ENCODE assay signal across 8 cellular contexts in the genomic region with DNA sequence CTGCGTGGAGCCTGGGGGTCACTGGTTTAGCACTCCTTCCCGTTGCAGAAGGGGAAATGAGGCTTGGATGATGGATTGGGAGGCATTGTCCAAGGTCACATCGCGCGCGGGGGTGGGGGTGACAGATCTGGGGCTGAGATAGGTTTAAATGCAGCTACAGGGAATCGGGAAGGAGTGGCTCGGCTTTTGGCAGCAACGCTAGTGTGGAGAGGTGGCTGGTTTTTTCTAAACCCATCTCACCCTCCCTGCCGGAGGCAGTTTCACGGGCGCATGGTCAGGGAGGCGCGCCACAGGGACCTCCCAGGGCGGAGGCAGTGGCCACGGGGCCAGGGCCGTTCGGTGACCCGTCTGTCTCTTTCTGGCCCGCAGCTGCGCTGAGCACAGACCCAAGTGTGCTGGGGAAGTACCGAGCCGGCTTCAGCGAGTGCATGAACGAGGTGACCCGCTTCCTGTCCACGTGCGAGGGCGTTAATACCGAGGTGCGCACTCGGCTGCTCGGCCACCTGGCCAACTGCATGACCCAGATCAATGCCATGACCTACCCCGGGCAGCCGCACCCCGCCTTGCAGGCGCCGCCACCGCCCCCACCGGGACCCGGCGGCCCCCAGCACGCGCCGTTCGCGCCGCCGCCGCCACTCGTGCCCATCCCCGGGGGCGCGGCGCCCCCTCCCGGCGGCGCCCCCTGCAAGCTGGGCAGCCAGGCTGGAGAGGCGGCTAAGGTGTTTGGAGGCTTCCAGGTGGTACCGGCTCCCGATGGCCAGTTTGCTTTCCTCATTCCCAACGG. TPM values are rescaled to one million over a fixed set of nuclear protein-coding genes. Genes with fewer than 3 reads are reported as not detected.
DNase-seq lines count a peak whose midpoint lies in the region; ATAC-seq and TF ChIP-seq lines count a peak whose summit lies in the region.

No MANE protein-coding gene starts in this region.

- H3K79me2 ChIP-seq in HCT116 (ENCODE audit: insufficient read depth, low read length): peaks cover 14% of the 10 kb centered on the region; the same call in 1 of the 2 replicates

- H3K4me1 ChIP-seq in HCT116 (ENCODE audit: control insufficient read depth in 1 of 2, insufficient read depth in 2 of 2, low read length in 2 of 2): peaks cover 60 to 91% of the 10 kb centered on the region in 2 experiments
- peaks cover 38 to 51% of the 10 kb centered on the region in 2 donors for H3K4me1 ChIP-seq in duodenal mucosa (ENCODE audit: control insufficient read depth in 1 of 2, insufficient read depth in 2 of 2, low read length in 2 of 2)

- H3K4me3 ChIP-seq in HCT116 (replicated peaks in 1 of 2; ENCODE audit: low read depth in 1 of 2, low read length in 2 of 2) (peak overlapping the region; percentile 70 to 74), duodenal mucosa (ENCODE audit: low read depth in 1 of 2, low read length in 2 of 2) (peak overlapping the region; percentile 89 to 94)

- CTCF ChIA-PET in HCT116 (lab: Charles Lee): interaction anchor here (2.0 to 6.4 kb wide), 3 partner anchors 178 to 356 kb away, joined by 6 to 46 read pairs (median 16); no protein-coding TSS in a partner anchor

- H3K4me2 ChIP-seq in HCT116 (ENCODE audit: low read length): peak overlapping the region; percentile 98

- H4K20me1 ChIP-seq in HCT116 (ENCODE audit: insufficient read depth): no peaks in the 10 kb centered on the region

- POLR2A ChIA-PET in HCT116 (lab: Charles Lee): no interaction called here

- peaks cover 62% of the 10 kb centered on the region for H3K27me3 Mint-ChIP-seq in stimulated activated naive CD8-positive, alpha-beta T cell treated with anti-CD3 and anti-CD28 coated beads, Interleukin-15, Interleukin-2, amounts not matched to agents 100 ng/mL and 50 ng/mL, for 24 hours

- H3K4me3 Mint-ChIP-seq in stimulated activated naive CD8-positive, alpha-beta T cell treated with anti-CD3 and anti-CD28 coated beads, Interleukin-15, Interleukin-2, amounts not matched to agents 100 ng/mL and 50 ng/mL, for 24 hours: peak overlapping the region; percentile 77

- H3K9me3 Mint-ChIP-seq in stimulated activated naive CD8-positive, alpha-beta T cell treated with anti-CD3 and anti-CD28 coated beads, Interleukin-15, Interleukin-2, amounts not matched to agents 100 ng/mL and 50 ng/mL, for 24 hours: no peaks in the 10 kb centered on the region

- H3K9ac ChIP-seq in HCT116 (ENCODE audit: low read length) (peak overlapping the region; percentile 91), duodenal mucosa (ENCODE audit: low read depth in 1 of 2, low read length in 2 of 2) (peak overlapping the region; percentile 87 to 96)

- no peaks in the 10 kb centered on the region for H3K36me3 Mint-ChIP-seq in stimulated activated naive CD8-positive, alpha-beta T cell treated with anti-CD3 and anti-CD28 coated beads, Interleukin-15, Interleukin-2, amounts not matched to agents 100 ng/mL and 50 ng/mL, for 24 hours (ENCODE audit: low read depth)

- H3K27me3 ChIP-seq in HCT116 (ENCODE audit: insufficient read depth, low read length) (no peaks in the 10 kb centered on the region), duodenal mucosa (ENCODE audit: control insufficient read depth in 1 of 2, insufficient read depth in 2 of 2, low read length in 2 of 2) (peaks cover 0 to 3% of the 10 kb centered on the region in 2 donors)

- H3K27ac Mint-ChIP-seq in stimulated activated naive CD8-positive, alpha-beta T cell treated with anti-CD3 and anti-CD28 coated beads, Interleukin-15, Interleukin-2, amounts not matched to agents 100 ng/mL and 50 ng/mL, for 24 hours: peak overlapping the region; percentile 23

- no peaks in the 10 kb centered on the region for H3K36me3 ChIP-seq in HCT116 (ENCODE audit: control insufficient read depth in 1 of 2, insufficient read depth in 2 of 2, low read length in 2 of 2)
- H3K36me3 ChIP-seq in duodenal mucosa (ENCODE audit: control insufficient read depth in 1 of 2, insufficient read depth in 2 of 2, low read length in 2 of 2): peaks cover 0 to 8% of the 10 kb centered on the region in 2 donors

- no peak for TF ChIP-seq POLR2A in HCT116 (IDR thresholded peaks at IDR 0.05; ENCODE audit: borderline replicate concordance, extremely low read depth, insufficient read depth, insufficient read length)

- peaks cover 66% of the 10 kb centered on the region for H3K4me1 Mint-ChIP-seq in stimulated activated naive CD8-positive, alpha-beta T cell treated with anti-CD3 and anti-CD28 coated beads, Interleukin-15, Interleukin-2, amounts not matched to agents 100 ng/mL and 50 ng/mL, for 24 hours (ENCODE audit: low read depth)

- ATAC-seq in HCT116: peak; percentile 5

- TF ChIP-seq CTCF in HCT116 (IDR thresholded peaks at IDR 0.05 in 2 of 3, conservative IDR thresholded peaks at IDR 0.05 in 1 of 3; ENCODE audit: borderline replicate concordance in 1 of 3, insufficient read depth in 1 of 3, low read depth in 2 of 3, low read length in 2 of 3): peak in 2 of 3 experiments; percentile 32 to 42; a peak in 3 of 6 replicates

- RAD21 ChIA-PET in HCT116 (lab: Charles Lee; ENCODE audit: low non-redundant PET in 1 of 2, low total read pairs in 2 of 2, uncharacterized antibody in 2 of 2, unreplicated experiment in 2 of 2): interaction anchor here (0.6 to 2.3 kb wide), 6 partner anchors 25 to 357 kb away, joined by 3 to 9 read pairs (median 4); no protein-coding TSS in a partner anchor

- no peak overlapping the region for H2AFZ ChIP-seq in HCT116 (ENCODE audit: low read depth, low read length, poor library complexity, severe bottlenecking)

- DNase-seq in NCI-H1436 (lab: John Stamatoyannopoulos, UW) (peak; percentile 34), NCI-H1436 treated with DMSO at 0.1 percent for 48 hours (lab: John Stamatoyannopoulos, UW) (no peak), HCT116 (ENCODE audit: low read depth, low spot score) (no peak), NCI-H1092 treated with DMSO at 0.1 percent for 48 hours (lab: John Stamatoyannopoulos, UW) (peak; percentile 83), lung microvascular endothelial cell (ENCODE audit: low read depth in 2 of 2) (peak; percentile 84 to 85)
- DNase-seq in activated CD4-positive, CD25-positive, alpha-beta regulatory T cell treated with anti-CD3 and anti-CD28 coated beads, Interleukin-2, amount 50 U/mL, for 72 hours: peak; percentile 65

- H3K9me3 ChIP-seq in HCT116 (ENCODE audit: control insufficient read depth in 1 of 2, insufficient read depth in 1 of 2, low read depth in 1 of 2, low read length in 2 of 2): no peaks in the 10 kb centered on the region
- H3K9me3 ChIP-seq in duodenal mucosa (ENCODE audit: control insufficient read depth in 1 of 2, low read length in 2 of 2): no peaks in the 10 kb centered on the region

- H3K27ac ChIP-seq in HCT116 (ENCODE audit: low read depth, low read length): peak overlapping the region; percentile 54
- H3K27ac ChIP-seq in duodenal mucosa (ENCODE audit: low read depth, low read length): peak overlapping the region; percentile 86

- TF ChIP-seq RAD21 in HCT116 (IDR thresholded peaks at IDR 0.05; ENCODE audit: low read depth): no peak

- BruUV-seq in HCT116 (replicated peaks; lab: Mats Ljungman, UMichigan): no TSS peak

- intact Hi-C loops in HCT116 (cut with micrococcal nuclease): loop anchor here (1.0 to 10.0 kb wide), 7 partner anchors 65 to 533 kb away; no protein-coding TSS in a partner anchor

- no peaks in the 10 kb centered on the region for H3K9me2 ChIP-seq in HCT116 (ENCODE audit: insufficient read depth)

TF ChIP-seq in HCT116, 20 proteins besides CTCF, POLR2A, EP300 and RAD21 (continues in another document):
- TF ChIP-seq SIN3A (IDR thresholded peaks at IDR 0.05; ENCODE audit: low read depth) (no peak), ZNF274 (IDR thresholded peaks at IDR 0.05; ENCODE audit: low read depth, low read length) (no peak), FOSL1 (IDR thresholded peaks at IDR 0.05; ENCODE audit: low read depth) (no peak), SP1 (IDR thresholded peaks at IDR 0.05; ENCODE audit: low read depth) (no peak), ZFX (IDR thresholded peaks at IDR 0.05) (peak; percentile 31; the same call in 1 of the 2 replicates), CBX3 (IDR thresholded peaks at IDR 0.05; ENCODE audit: low read depth) (no peak), TCF7L2 (IDR thresholded peaks at IDR 0.05; ENCODE audit: borderline replicate concordance, extremely low read depth, insufficient read depth, insufficient read length) (peak; percentile 54), EGR1 (IDR thresholded peaks at IDR 0.05; ENCODE audit: low read depth) (no peak), YY1 (IDR thresholded peaks at IDR 0.05; ENCODE audit: extremely low read depth, insufficient replicate concordance, low read depth, low read length) (no peak), JUND (IDR thresholded peaks at IDR 0.05) (no peak), ELF1 (IDR thresholded peaks at IDR 0.05; ENCODE audit: borderline replicate concordance, low read depth) (no peak), EZH2phosphoT487 (IDR thresholded peaks at IDR 0.05; ENCODE audit: borderline replicate concordance) (no peak)
- TF ChIP-seq, protein P1, sequence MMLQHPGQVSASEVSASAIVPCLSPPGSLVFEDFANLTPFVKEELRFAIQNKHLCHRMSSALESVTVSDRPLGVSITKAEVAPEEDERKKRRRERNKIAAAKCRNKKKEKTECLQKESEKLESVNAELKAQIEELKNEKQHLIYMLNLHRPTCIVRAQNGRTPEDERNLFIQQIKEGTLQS (IDR thresholded peaks at IDR 0.05): no peak

RNA-seq across cellular contexts. Expression of a gene that starts 1.6 kb away (rescaled TPM):
- total RNA-seq in HCT116 (2021; ENCODE audit: unreplicated experiment) (32.9 TPM), lung microvascular endothelial cell (49.7 and 74.2 TPM in 2 replicates)
- 31.8 and 41.9 TPM in 2 replicates for polyA plus RNA-seq in HCT116 (2012)

Comparison
In these comparisons a context has a peak if more than half of its experiments do, and no peak if none do; other contexts are left out.
1. DNase-seq: peak in NCI-H1436 (single experiment), NCI-H1092 treated with DMSO at 0.1 percent for 48 hours (single experiment), activated CD4-positive, CD25-positive, alpha-beta regulatory T cell treated with anti-CD3 and anti-CD28 coated beads, Interleukin-2, amount 50 U/mL, for 72 hours (single experiment) and lung microvascular endothelial cell (2 of 2); none in NCI-H1436 treated with DMSO at 0.1 percent for 48 hours (single experiment) and HCT116 (single experiment).